19 cellular contexts compared by ENCODE assay signal in genomic region chr6:167506443-167507231, GRCh38.
"Had no signal": no experiment of that assay in that cellular context is flagged by ENCODE, and none has a peak within 500 bp of the region (broad histone marks: within the 10 kb centered on the region; RNA-seq: fewer than 3 reads in every experiment).

No MANE protein-coding gene starts in this region.

- H3K27ac Mint-ChIP-seq: activated naive CD4-positive, alpha-beta T cell treated with anti-CD3 and anti-CD28 coated beads, Interleukin-2, amount 50 U/mL, for 72 hours; effector memory CD8-positive, alpha-beta T cell; stimulated activated memory B cell treated with anti-CD40 and anti-IgM and Interleukin-4, amounts not matched to agents 10 μg/mL and 1 μg/mL and 100 μg/mL, for 72 hours; type B pancreatic cell had no signal

- ATAC-seq: activated naive CD4-positive, alpha-beta T cell treated with anti-CD3 and anti-CD28 coated beads, Interleukin-2, amount 50 U/mL, for 72 hours; effector memory CD8-positive, alpha-beta T cell; lower lobe of right lung; sciatic nerve; stimulated activated memory B cell treated with anti-CD40 and anti-IgM and Interleukin-4, amounts not matched to agents 10 μg/mL and 1 μg/mL and 100 μg/mL, for 72 hours had no signal

- H3K4me1 Mint-ChIP-seq: stimulated activated memory B cell treated with anti-CD40 and anti-IgM and Interleukin-4, amounts not matched to agents 10 μg/mL and 1 μg/mL and 100 μg/mL, for 72 hours had no signal

- H3K27me3 ChIP-seq: ovary, testis had no signal

- H3K9me3 Mint-ChIP-seq: activated naive CD4-positive, alpha-beta T cell treated with anti-CD3 and anti-CD28 coated beads, Interleukin-2, amount 50 U/mL, for 72 hours; effector memory CD8-positive, alpha-beta T cell; type B pancreatic cell had no signal

- DNase-seq: activated CD4-positive, alpha-beta T cell treated with anti-CD3 and anti-CD28 coated beads for 1 hour; activated CD8-positive, alpha-beta memory T cell treated with anti-CD3 and anti-CD28 coated beads for 24 hours; activated CD8-positive, alpha-beta memory T cell treated with anti-CD3 and anti-CD28 coated beads, Interleukin-2, amount 50 U/mL, for 48 hours; activated gamma-delta T cell; activated T-cell treated with anti-CD3 and anti-CD28 coated beads, Interleukin-2, amount 50 U/mL, for 48 hours; cerebellar nuclear complex; effector memory CD8-positive, alpha-beta T cell; esophagus squamous epithelium; heart right ventricle; lower lobe of right lung; ovary; stimulated activated CD4-positive, alpha-beta T cell treated with anti-CD3 and anti-CD28 coated beads, Interleukin-4, amount 100 ng/mL, for 4 hours; T1000; testis had no signal

- H3K36me3 Mint-ChIP-seq: activated naive CD4-positive, alpha-beta T cell treated with anti-CD3 and anti-CD28 coated beads, Interleukin-2, amount 50 U/mL, for 72 hours; stimulated activated memory B cell treated with anti-CD40 and anti-IgM and Interleukin-4, amounts not matched to agents 10 μg/mL and 1 μg/mL and 100 μg/mL, for 72 hours; type B pancreatic cell had no signal

- H3K4me3 ChIP-seq: esophagus squamous epithelium, heart right ventricle, lower lobe of right lung, ovary, testis had no signal

- H3K27ac ChIP-seq: esophagus squamous epithelium, heart right ventricle, lower lobe of right lung, ovary, testis, VCaP had no signal

- H3K9me3 ChIP-seq: esophagus squamous epithelium, heart right ventricle, lower lobe of right lung, ovary, testis had no signal

- H3K36me3 ChIP-seq: esophagus squamous epithelium, heart right ventricle, lower lobe of right lung, ovary had no signal

- H3K4me3 Mint-ChIP-seq: effector memory CD8-positive, alpha-beta T cell; stimulated activated memory B cell treated with anti-CD40 and anti-IgM and Interleukin-4, amounts not matched to agents 10 μg/mL and 1 μg/mL and 100 μg/mL, for 72 hours; type B pancreatic cell had no signal

- H3K4me1 ChIP-seq: esophagus squamous epithelium, lower lobe of right lung, testis had no signal
